In the genomic region with DNA sequence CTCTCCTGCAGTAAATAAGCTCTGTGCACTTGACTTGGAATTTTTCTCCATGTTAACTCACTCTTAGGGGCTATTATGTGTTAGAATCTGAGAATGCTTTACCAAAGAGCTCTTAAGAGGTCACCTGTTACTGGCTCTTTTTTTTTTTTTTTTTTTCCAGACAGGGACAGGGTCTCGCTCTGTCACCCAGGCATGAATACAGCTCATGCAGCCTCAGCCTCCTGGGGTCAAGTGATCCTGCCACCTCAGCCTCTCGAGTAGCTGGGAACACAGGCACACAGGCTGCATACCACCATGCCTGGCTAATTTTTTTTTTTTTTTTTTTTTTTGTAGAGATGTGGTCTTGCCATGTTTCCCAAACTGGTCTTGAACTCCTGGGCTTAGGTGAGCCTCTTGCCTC, we compare ENCODE assay signal across 1 cellular context.
TF ChIP-seq lines count a peak whose summit lies in the region.

No MANE protein-coding gene starts in this region.

TF ChIP-seq in HepG2, 621 proteins besides CTCF, POLR2A, EP300 and RAD21:
- no peak for TF ChIP-seq ZSCAN30 (CRISPR knock-in tag; IDR thresholded peaks at IDR 0.05)
- TF ChIP-seq SMAD9 (CRISPR knock-in tag; IDR thresholded peaks at IDR 0.05): no peak
- TF ChIP-seq TARDBP (CRISPR knock-in tag; IDR thresholded peaks at IDR 0.05): no peak
- TF ChIP-seq, protein P1, sequence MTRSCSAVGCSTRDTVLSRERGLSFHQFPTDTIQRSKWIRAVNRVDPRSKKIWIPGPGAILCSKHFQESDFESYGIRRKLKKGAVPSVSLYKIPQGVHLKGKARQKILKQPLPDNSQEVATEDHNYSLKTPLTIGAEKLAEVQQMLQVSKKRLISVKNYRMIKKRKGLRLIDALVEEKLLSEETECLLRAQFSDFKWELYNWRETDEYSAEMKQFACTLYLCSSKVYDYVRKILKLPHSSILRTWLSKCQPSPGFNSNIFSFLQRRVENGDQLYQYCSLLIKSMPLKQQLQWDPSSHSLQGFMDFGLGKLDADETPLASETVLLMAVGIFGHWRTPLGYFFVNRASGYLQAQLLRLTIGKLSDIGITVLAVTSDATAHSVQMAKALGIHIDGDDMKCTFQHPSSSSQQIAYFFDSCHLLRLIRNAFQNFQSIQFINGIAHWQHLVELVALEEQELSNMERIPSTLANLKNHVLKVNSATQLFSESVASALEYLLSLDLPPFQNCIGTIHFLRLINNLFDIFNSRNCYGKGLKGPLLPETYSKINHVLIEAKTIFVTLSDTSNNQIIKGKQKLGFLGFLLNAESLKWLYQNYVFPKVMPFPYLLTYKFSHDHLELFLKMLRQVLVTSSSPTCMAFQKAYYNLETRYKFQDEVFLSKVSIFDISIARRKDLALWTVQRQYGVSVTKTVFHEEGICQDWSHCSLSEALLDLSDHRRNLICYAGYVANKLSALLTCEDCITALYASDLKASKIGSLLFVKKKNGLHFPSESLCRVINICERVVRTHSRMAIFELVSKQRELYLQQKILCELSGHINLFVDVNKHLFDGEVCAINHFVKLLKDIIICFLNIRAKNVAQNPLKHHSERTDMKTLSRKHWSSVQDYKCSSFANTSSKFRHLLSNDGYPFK (CRISPR knock-in tag; IDR thresholded peaks at IDR 0.05; ENCODE audit: borderline replicate concordance): no peak
- no peak for TF ChIP-seq CHD2 (IDR thresholded peaks at IDR 0.05; ENCODE audit: low read depth, low read length)
- no peak for TF ChIP-seq TCF7 (IDR thresholded peaks at IDR 0.05; ENCODE audit: low read depth)
- TF ChIP-seq, protein P2, sequence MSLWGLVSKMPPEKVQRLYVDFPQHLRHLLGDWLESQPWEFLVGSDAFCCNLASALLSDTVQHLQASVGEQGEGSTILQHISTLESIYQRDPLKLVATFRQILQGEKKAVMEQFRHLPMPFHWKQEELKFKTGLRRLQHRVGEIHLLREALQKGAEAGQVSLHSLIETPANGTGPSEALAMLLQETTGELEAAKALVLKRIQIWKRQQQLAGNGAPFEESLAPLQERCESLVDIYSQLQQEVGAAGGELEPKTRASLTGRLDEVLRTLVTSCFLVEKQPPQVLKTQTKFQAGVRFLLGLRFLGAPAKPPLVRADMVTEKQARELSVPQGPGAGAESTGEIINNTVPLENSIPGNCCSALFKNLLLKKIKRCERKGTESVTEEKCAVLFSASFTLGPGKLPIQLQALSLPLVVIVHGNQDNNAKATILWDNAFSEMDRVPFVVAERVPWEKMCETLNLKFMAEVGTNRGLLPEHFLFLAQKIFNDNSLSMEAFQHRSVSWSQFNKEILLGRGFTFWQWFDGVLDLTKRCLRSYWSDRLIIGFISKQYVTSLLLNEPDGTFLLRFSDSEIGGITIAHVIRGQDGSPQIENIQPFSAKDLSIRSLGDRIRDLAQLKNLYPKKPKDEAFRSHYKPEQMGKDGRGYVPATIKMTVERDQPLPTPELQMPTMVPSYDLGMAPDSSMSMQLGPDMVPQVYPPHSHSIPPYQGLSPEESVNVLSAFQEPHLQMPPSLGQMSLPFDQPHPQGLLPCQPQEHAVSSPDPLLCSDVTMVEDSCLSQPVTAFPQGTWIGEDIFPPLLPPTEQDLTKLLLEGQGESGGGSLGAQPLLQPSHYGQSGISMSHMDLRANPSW (CRISPR knock-in tag; IDR thresholded peaks at IDR 0.05; ENCODE audit: borderline replicate concordance): no peak
- TF ChIP-seq, protein P3, sequence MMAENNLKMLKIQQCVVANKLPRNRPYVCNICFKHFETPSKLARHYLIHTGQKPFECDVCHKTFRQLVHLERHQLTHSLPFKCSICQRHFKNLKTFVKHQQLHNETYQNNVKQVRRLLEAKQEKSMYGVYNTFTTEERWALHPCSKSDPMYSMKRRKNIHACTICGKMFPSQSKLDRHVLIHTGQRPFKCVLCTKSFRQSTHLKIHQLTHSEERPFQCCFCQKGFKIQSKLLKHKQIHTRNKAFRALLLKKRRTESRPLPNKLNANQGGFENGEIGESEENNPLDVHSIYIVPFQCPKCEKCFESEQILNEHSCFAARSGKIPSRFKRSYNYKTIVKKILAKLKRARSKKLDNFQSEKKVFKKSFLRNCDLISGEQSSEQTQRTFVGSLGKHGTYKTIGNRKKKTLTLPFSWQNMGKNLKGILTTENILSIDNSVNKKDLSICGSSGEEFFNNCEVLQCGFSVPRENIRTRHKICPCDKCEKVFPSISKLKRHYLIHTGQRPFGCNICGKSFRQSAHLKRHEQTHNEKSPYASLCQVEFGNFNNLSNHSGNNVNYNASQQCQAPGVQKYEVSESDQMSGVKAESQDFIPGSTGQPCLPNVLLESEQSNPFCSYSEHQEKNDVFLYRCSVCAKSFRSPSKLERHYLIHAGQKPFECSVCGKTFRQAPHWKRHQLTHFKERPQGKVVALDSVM (CRISPR knock-in tag; IDR thresholded peaks at IDR 0.05): no peak
- no peak for TF ChIP-seq HOXA3 (CRISPR knock-in tag; IDR thresholded peaks at IDR 0.05)
- TF ChIP-seq, protein P4, sequence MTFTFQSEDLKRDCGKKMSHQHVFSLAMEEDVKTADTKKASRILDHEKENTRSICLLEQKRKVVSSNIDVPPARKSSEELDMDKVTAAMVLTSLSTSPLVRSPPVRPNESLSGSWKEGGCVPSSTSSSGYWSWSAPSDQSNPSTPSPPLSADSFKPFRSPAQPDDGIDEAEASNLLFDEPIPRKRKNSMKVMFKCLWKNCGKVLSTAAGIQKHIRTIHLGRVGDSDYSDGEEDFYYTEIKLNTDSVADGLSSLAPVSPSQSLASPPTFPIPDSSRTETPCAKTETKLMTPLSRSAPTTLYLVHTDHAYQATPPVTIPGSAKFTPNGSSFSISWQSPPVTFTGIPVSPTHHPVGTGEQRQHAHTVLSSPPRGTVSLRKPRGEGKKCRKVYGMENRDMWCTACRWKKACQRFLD (CRISPR knock-in tag; IDR thresholded peaks at IDR 0.05; ENCODE audit: borderline replicate concordance): no peak
